In genomic region chr18:45805551-45805950, GRCh38 we compare ENCODE assay signal across 22 cellular contexts. TPM values are rescaled to one million over a fixed set of nuclear protein-coding genes. Genes with fewer than 3 reads are reported as not detected.
DNase-seq lines count a peak whose midpoint lies in the region; FAIRE-seq and TF ChIP-seq lines count a peak whose summit lies in the region.
"Had no signal": no experiment of that assay in that cellular context is flagged by ENCODE, and none has a peak within 500 bp of the region (broad histone marks: within the 10 kb centered on the region; RNA-seq: fewer than 3 reads in every experiment).

No MANE protein-coding gene starts in this region.

- no peaks in the 10 kb centered on the region for H3K36me3 Mint-ChIP-seq in T-helper 2 cell treated with Interferon-gamma antibody and Interleukin-4, amounts not matched to agents 5 μg/mL and 100 μg/mL, for 36 hours (ENCODE audit: low read depth)
- H3K36me3 Mint-ChIP-seq: CD8-positive, alpha-beta T cell had no signal

- H3K27me3 Mint-ChIP-seq in T-helper 2 cell treated with Interferon-gamma antibody and Interleukin-4, amounts not matched to agents 5 μg/mL and 100 μg/mL, for 36 hours (ENCODE audit: low read depth) = no peaks in the 10 kb centered on the region

- peaks cover 30% of the 10 kb centered on the region for H3K9me3 Mint-ChIP-seq in T-helper 2 cell treated with Interferon-gamma antibody and Interleukin-4, amounts not matched to agents 5 μg/mL and 100 μg/mL, for 36 hours

- no peaks in the 10 kb centered on the region for H4K20me1 ChIP-seq in keratinocyte (ENCODE audit: control insufficient read depth, extremely low read depth, insufficient read depth, low read length)
- H4K20me1 ChIP-seq: BLaER1 treated with 17β-estradiol and CSF1 and Interleukin-3, amounts not matched to agents 10 nM and 100 nM had no signal

- DNase-seq in AML-193 (lab: John Stamatoyannopoulos, UW) (peak; percentile 52 to 70), adipocyte (ENCODE audit: low read depth) (no peak), epithelial cell of prostate (ENCODE audit: low read depth, low spot score) (no peak), keratinocyte (ENCODE audit: low read depth, low spot score) (no peak), DMS 273 (lab: John Stamatoyannopoulos, UW; ENCODE audit: unreplicated experiment) (no peak), middle frontal gyrus (ENCODE audit: extremely low spot score, low spot score) (no peak)
- DNase-seq in T-helper 2 cell treated with Interferon-gamma antibody and Interleukin-4, amounts not matched to agents 5 μg/mL and 100 μg/mL, for 36 hours (ENCODE audit: low spot score) = no peak
- DNase-seq: CD8-positive, alpha-beta T cell; MV-4-11; NCI-H1417; NCI-H187; NCI-H2107; NCI-H510A; NCI-H748 treated with DMSO at 0.1 percent for 48 hours; NK-92 treated with Interleukin-12 subunit alpha and Interleukin-12 subunit beta, amount 100 ng/mL, for 24 hours; SHP77 treated with DMSO at 0.1 percent for 48 hours had no signal

- peak overlapping the region; percentile 99 for H3K27ac ChIP-seq in epithelial cell of prostate
- H3K27ac ChIP-seq in keratinocyte (ENCODE audit: control insufficient read depth, insufficient read depth, low read length) = peak overlapping the region; percentile 77
- H3K27ac ChIP-seq: BLaER1 treated with 17β-estradiol and CSF1 and Interleukin-3, amounts not matched to agents 10 nM and 100 nM had no signal

- peaks cover 22% of the 10 kb centered on the region for H3K9me3 ChIP-seq in adipocyte (ENCODE audit: control insufficient read depth, low read length)
- H3K9me3 ChIP-seq in keratinocyte (ENCODE audit: control insufficient read depth, low read depth, low read length) = peaks cover 4% of the 10 kb centered on the region

- H3K36me3 ChIP-seq in adipocyte (ENCODE audit: control insufficient read depth, insufficient read depth, low read length, severe bottlenecking) = no peaks in the 10 kb centered on the region
- no peaks in the 10 kb centered on the region for H3K36me3 ChIP-seq in keratinocyte (ENCODE audit: control insufficient read depth in 2 of 2, extremely low read depth in 1 of 2, insufficient read depth in 2 of 2, low read length in 2 of 2)
- H3K36me3 ChIP-seq: BLaER1 treated with 17β-estradiol and CSF1 and Interleukin-3, amounts not matched to agents 10 nM and 100 nM had no signal

- no peaks in the 10 kb centered on the region for H3K9me1 ChIP-seq in keratinocyte (ENCODE audit: control insufficient read depth, extremely low read depth, insufficient read depth, low read length)

- no peaks in the 10 kb centered on the region for H3K79me2 ChIP-seq in keratinocyte (ENCODE audit: control insufficient read depth, insufficient read depth, low read length)

- no peak overlapping the region for H3K27ac Mint-ChIP-seq in T-helper 2 cell treated with Interferon-gamma antibody and Interleukin-4, amounts not matched to agents 5 μg/mL and 100 μg/mL, for 36 hours
- H3K27ac Mint-ChIP-seq: CD8-positive, alpha-beta T cell; GM23338 had no signal

- FAIRE-seq in keratinocyte (lab: Jason Lieb, UNC) = no peak
- FAIRE-seq: A204.1, GM12892, GM18507, RCC 7860 had no signal

- dilution Hi-C loops in keratinocyte (cut with MboI; ENCODE audit: extremely low pct_ligation_motif_present, low sequenced_read_pairs) = no loop called here

- no peak overlapping the region for H3K4me2 ChIP-seq in keratinocyte (ENCODE audit: control insufficient read depth, extremely low read depth, insufficient read depth, low read depth, low read length)
- H3K4me2 ChIP-seq: GM23338 had no signal

- H3K4me3 Mint-ChIP-seq in T-helper 2 cell treated with Interferon-gamma antibody and Interleukin-4, amounts not matched to agents 5 μg/mL and 100 μg/mL, for 36 hours = no peak overlapping the region
- H3K4me3 Mint-ChIP-seq: CD8-positive, alpha-beta T cell; GM23338 had no signal

- H3K9ac ChIP-seq in adipocyte (ENCODE audit: low read length) = no peak overlapping the region
- H3K9ac ChIP-seq in keratinocyte (ENCODE audit: control insufficient read depth, extremely low read depth, insufficient read depth, low read length) = no peak overlapping the region
- H3K9ac ChIP-seq: BLaER1 treated with 17β-estradiol and CSF1 and Interleukin-3, amounts not matched to agents 10 nM and 100 nM had no signal

- H3K4me1 ChIP-seq in adipocyte (ENCODE audit: control insufficient read depth, insufficient read depth, low read length) = peaks cover 25% of the 10 kb centered on the region
- peaks cover 52% of the 10 kb centered on the region for H3K4me1 ChIP-seq in keratinocyte (ENCODE audit: control insufficient read depth, extremely low read depth, insufficient read depth, low read length)

- TF ChIP-seq CTCF in keratinocyte (optimal IDR thresholded peaks at IDR 0.05 in 1 of 3, IDR thresholded peaks at IDR 0.05 in 1 of 3, conservative IDR thresholded peaks at IDR 0.05 in 1 of 3; ENCODE audit: extremely low read depth in 1 of 3, insufficient read depth in 2 of 3, low read length in 3 of 3) = no peak

- H2AFZ ChIP-seq in keratinocyte (ENCODE audit: control insufficient read depth, low read length) = no peak overlapping the region

- H3K4me3 ChIP-seq in adipocyte (ENCODE audit: low read length) (peak overlapping the region; percentile 57), keratinocyte (ENCODE audit: control insufficient read depth in 2 of 3, extremely low read depth in 1 of 3, insufficient read depth in 2 of 3, low read depth in 1 of 3, low read length in 3 of 3) (no peak overlapping the region)
- H3K4me3 ChIP-seq: BLaER1 treated with 17β-estradiol and CSF1 and Interleukin-3, amounts not matched to agents 10 nM and 100 nM; GM23338 had no signal

- peaks cover 2% of the 10 kb centered on the region for H3K4me1 Mint-ChIP-seq in T-helper 2 cell treated with Interferon-gamma antibody and Interleukin-4, amounts not matched to agents 5 μg/mL and 100 μg/mL, for 36 hours (ENCODE audit: low read depth)

- no peaks in the 10 kb centered on the region for H3K27me3 ChIP-seq in adipocyte (replicated peaks; ENCODE audit: control insufficient read depth, insufficient read depth, low read length)
- no peaks in the 10 kb centered on the region for H3K27me3 ChIP-seq in keratinocyte (ENCODE audit: control insufficient read depth, extremely low read depth, insufficient read depth, low read length)
- H3K27me3 ChIP-seq: BLaER1 treated with 17β-estradiol and CSF1 and Interleukin-3, amounts not matched to agents 10 nM and 100 nM had no signal

RNA-seq across cellular contexts. Expression of gene SIGLEC15, which starts 19.9 kb away (rescaled TPM):
- polyA plus RNA-seq in keratinocyte = 0.10 TPM in 1 of 3 replicates, not detected in the others
- not detected for polyA plus RNA-seq in keratinocyte (2011; ENCODE audit: low read depth)
- polyA plus RNA-seq in keratinocyte (2011; cell fraction: cytosol; rRNA removed) = 0.04 and 0.05 TPM in 2 replicates
- 0.07 TPM in 1 of 2 replicates, not detected in the other for polyA plus RNA-seq in keratinocyte (2011; cell fraction: nucleus; rRNA removed)
- 0.07 and 0.11 TPM in 2 replicates for polyA plus RNA-seq in keratinocyte (2012; ENCODE audit: low replicate concordance)
- polyA minus RNA-seq in keratinocyte = 0.75 TPM in 1 of 3 replicates, not detected in the others
- not detected for polyA minus RNA-seq in keratinocyte (2011; cell fraction: cytosol; rRNA and poly(A)+ RNA removed)
- not detected in 2 replicates for polyA minus RNA-seq in keratinocyte (2011; cell fraction: nucleus; rRNA and poly(A)+ RNA removed)

Comparison
In these comparisons a context has a peak if more than half of its experiments do, and no peak if none do; other contexts are left out.
1. DNase-seq: peak in AML-193 (2 of 2); none in adipocyte (single experiment), epithelial cell of prostate (single experiment), keratinocyte (single experiment), T-helper 2 cell treated with Interferon-gamma antibody and Interleukin-4, amounts not matched to agents 5 μg/mL and 100 μg/mL, for 36 hours (single experiment), DMS 273 (single experiment) and middle frontal gyrus (single experiment).